In genomic region chr3:170357920-170358854, GRCh38 we compare ENCODE assay signal across 1 cellular context.
A peak's percentile ranks its signal among the peaks of the same experiment; 100 is the strongest.
TF ChIP-seq lines count a peak whose summit lies in the region.

No MANE protein-coding gene starts in this region.

TF ChIP-seq in K562, 482 proteins besides CTCF, POLR2A, EP300 and RAD21 (continued from another document and continues in another):
- TF ChIP-seq ARNT (IDR thresholded peaks at IDR 0.05) (peak in 1 of 2 experiments; percentile 62; a peak in 1 of 4 replicates), TGIF2 (CRISPR knock-in tag; IDR thresholded peaks at IDR 0.05) (no peak), ILF3 (IDR thresholded peaks at IDR 0.05; ENCODE audit: borderline replicate concordance) (no peak), HCFC1 (IDR thresholded peaks at IDR 0.05; ENCODE audit: low read depth, low read length) (no peak), ZNF717 (CRISPR knock-in tag; IDR thresholded peaks at IDR 0.05) (no peak), ARID2 (IDR thresholded peaks at IDR 0.05) (no peak), MTA1 (IDR thresholded peaks at IDR 0.05; ENCODE audit: borderline replicate concordance) (peak; percentile 63; the same call in 1 of the 2 replicates), ZBTB40 (IDR thresholded peaks at IDR 0.05) (peak; percentile 30), ZBTB40 (CRISPR knock-in tag; IDR thresholded peaks at IDR 0.05) (no peak), MAZ (CRISPR knock-in tag; conservative IDR thresholded peaks at IDR 0.05 in 1 of 2, IDR thresholded peaks at IDR 0.05 in 1 of 2) (peak; percentile 87 to 90), ATF1 (CRISPR knock-in tag; IDR thresholded peaks at IDR 0.05) (no peak), ATF1 (tag; IDR thresholded peaks at IDR 0.05) (peak; percentile 88), NCOR1 (IDR thresholded peaks at IDR 0.05) (peak; percentile 77), GTF2E2 (tag; IDR thresholded peaks at IDR 0.05) (0 out of 2 replicates have a peak, but pooled peaks have one; percentile 36), SIN3A (IDR thresholded peaks at IDR 0.05; ENCODE audit: borderline replicate concordance in 2 of 2, control insufficient read depth in 1 of 2, low read depth in 2 of 2, low read length in 2 of 2) (0 out of 4 replicates have a peak, but pooled peaks have one; percentile 18 to 30), NR2C1 (IDR thresholded peaks at IDR 0.05) (no peak), NR2C1 (tag; IDR thresholded peaks at IDR 0.05) (peak; percentile 25; the same call in 1 of the 2 replicates), RAD51 (IDR thresholded peaks at IDR 0.05; ENCODE audit: borderline replicate concordance, low read depth) (no peak), ZBTB2 (IDR thresholded peaks at IDR 0.05) (peak; percentile 52; the same call in 1 of the 2 replicates), KLF6 (CRISPR knock-in tag; IDR thresholded peaks at IDR 0.05; ENCODE audit: borderline replicate concordance) (no peak), NBN (IDR thresholded peaks at IDR 0.05; ENCODE audit: low read depth) (peak; percentile 16; the same call in 1 of the 2 replicates), KDM5B (IDR thresholded peaks at IDR 0.05; ENCODE audit: insufficient replicate concordance, low read depth, low read length) (peak; percentile 34), ETS1 (conservative IDR thresholded peaks at IDR 0.05; ENCODE audit: control insufficient read depth, low read depth, low read length) (0 out of 2 replicates have a peak, but pooled peaks have one; percentile 36), ARID4B (CRISPR knock-in tag; IDR thresholded peaks at IDR 0.05) (no peak), LEF1 (IDR thresholded peaks at IDR 0.05) (peak; percentile 51; the same call in 1 of the 2 replicates), EWSR1 (IDR thresholded peaks at IDR 0.05; ENCODE audit: borderline replicate concordance, low read depth, partially characterized antibody) (no peak), SUPT5H (IDR thresholded peaks at IDR 0.05) (0 out of 2 replicates have a peak, but pooled peaks have one; percentile 39), ZFX (CRISPR knock-in tag; IDR thresholded peaks at IDR 0.05) (peak; percentile 64), TRIM24 (IDR thresholded peaks at IDR 0.05) (peak; percentile 13 to 36; a peak in 2 of 4 replicates), BRCA1 (IDR thresholded peaks at IDR 0.05) (no peak), BRCA1 (CRISPR knock-in tag; IDR thresholded peaks at IDR 0.05) (0 out of 2 replicates have a peak, but pooled peaks have one; percentile 31), SP1 (CRISPR knock-in tag; IDR thresholded peaks at IDR 0.05) (peak; percentile 59), MYNN (IDR thresholded peaks at IDR 0.05) (no peak), MYNN (CRISPR knock-in tag; IDR thresholded peaks at IDR 0.05) (no peak), HIVEP1 (CRISPR knock-in tag; IDR thresholded peaks at IDR 0.05) (peak; percentile 79), DEAF1 (CRISPR knock-in tag; IDR thresholded peaks at IDR 0.05) (no peak), DPF2 (IDR thresholded peaks at IDR 0.05) (peak; percentile 59), TFAP4 (CRISPR knock-in tag; IDR thresholded peaks at IDR 0.05; ENCODE audit: borderline replicate concordance) (peak; percentile 60; the same call in 1 of the 2 replicates), EGR1 (conservative IDR thresholded peaks at IDR 0.05) (peak; percentile 98), NR3C1 (CRISPR knock-in tag; IDR thresholded peaks at IDR 0.05) (no peak), TOE1 (IDR thresholded peaks at IDR 0.05; ENCODE audit: borderline replicate concordance) (peak; percentile 59; the same call in 1 of the 2 replicates), TOE1 (CRISPR knock-in tag; IDR thresholded peaks at IDR 0.05; ENCODE audit: borderline replicate concordance, low read depth) (no peak), KLF13 (tag; IDR thresholded peaks at IDR 0.05; ENCODE audit: borderline replicate concordance, low read depth) (no peak), JUND (IDR thresholded peaks at IDR 0.05; ENCODE audit: borderline replicate concordance, low read depth, low read length) (peak; percentile 53), JUND (tag; IDR thresholded peaks at IDR 0.05; ENCODE audit: borderline replicate concordance, low read depth, low read length) (no peak; the same call in 2 of the 3 replicates), EP400 (IDR thresholded peaks at IDR 0.05) (peak; percentile 36; the same call in 1 of the 2 replicates), CBX5 (IDR thresholded peaks at IDR 0.05; ENCODE audit: borderline replicate concordance, low read depth) (no peak)
